8 cellular contexts compared by ENCODE assay signal in the genomic region with DNA sequence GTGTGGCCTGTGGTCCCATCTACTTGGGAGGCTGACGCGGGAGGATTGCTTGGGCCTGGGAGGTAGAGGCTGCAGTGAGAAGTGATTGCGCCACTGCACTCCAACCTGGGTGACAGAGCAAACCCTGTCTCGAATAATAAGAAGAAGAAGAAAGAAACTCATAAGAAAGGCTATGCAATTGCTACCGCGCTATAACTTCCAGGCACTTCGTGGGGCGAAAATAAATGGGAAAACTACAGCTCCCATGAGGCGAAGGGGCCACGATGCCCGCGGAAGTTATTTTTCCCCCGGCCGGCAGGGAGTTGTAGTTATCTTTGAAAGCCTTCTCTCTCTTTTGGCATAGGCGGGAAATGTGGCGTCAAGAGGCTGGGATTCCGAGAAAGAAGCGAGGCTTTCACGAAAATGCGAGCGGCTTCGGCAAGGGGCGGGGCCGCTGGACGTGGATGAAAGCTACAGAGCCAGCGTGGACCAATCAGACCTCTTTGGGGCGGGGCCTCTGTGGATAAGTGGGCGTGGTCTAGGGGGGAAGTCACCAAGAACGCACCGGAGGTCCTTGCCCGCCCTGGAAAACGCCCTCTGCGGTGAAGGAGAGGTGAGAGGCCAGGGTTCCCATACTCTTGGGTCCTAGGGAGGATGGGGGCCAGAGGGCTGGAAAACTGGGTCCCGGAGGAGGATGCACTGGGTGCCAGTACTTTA. TPM values are rescaled to one million over a fixed set of nuclear protein-coding genes. Genes with fewer than 3 reads are reported as not detected.
DNase-seq lines count a peak whose midpoint lies in the region; ATAC-seq and TF ChIP-seq lines count a peak whose summit lies in the region.

Gene NUCB1, plus strand, starts transcription at position 532 of the 696 bp plus-strand sequence. CDS start 485 bp downstream, outside the sequence.

- H3F3A ChIP-seq in PC-3 (ENCODE audit: low read length, unreplicated experiment), result no peaks in the 10 kb centered on the region

- no peaks in the 10 kb centered on the region for H3K36me3 ChIP-seq in PC-3 (ENCODE audit: low read depth, low read length)
- H3K36me3 ChIP-seq in mucosa of descending colon (ENCODE audit: low read depth), result no peaks in the 10 kb centered on the region

- TSS peak; percentile 77 for BruUV-seq in Calu3 (replicated peaks; lab: Mats Ljungman, UMichigan)
- BruUV-seq in PC-3 (replicated peaks; lab: Mats Ljungman, UMichigan), result TSS peak; percentile 99

- TF ChIP-seq RAD21 in Ishikawa (IDR thresholded peaks at IDR 0.05; ENCODE audit: low read depth), result 0 out of 2 replicates have a peak, but pooled peaks have one; percentile 14

- H3K9ac ChIP-seq in PC-3 (ENCODE audit: low read length), result peak within 1 kb of the TSS; percentile 85

- ATAC-seq in GM21515 (IDR thresholded peaks at IDR 0.05; ENCODE audit: unreplicated experiment) (peak; percentile 85), PC-3 (peak; percentile 97), mucosa of descending colon (peak; percentile 99)

- peak within 1 kb of the TSS; percentile 86 for H2AFZ ChIP-seq in PC-3 (ENCODE audit: low read length)

- intact Hi-C loops in Calu3 (cut with micrococcal nuclease; ENCODE audit: unreplicated experiment) (no loop called here), PC-3 (cut with micrococcal nuclease) (no loop called here), mucosa of descending colon (cut with DNase I, micrococcal nuclease) (no loop called here)

- H4K20me1 ChIP-seq in PC-3 (ENCODE audit: low read length), result no peaks in the 10 kb centered on the region

- peak within 1 kb of the TSS; percentile 93 for H3K27ac Mint-ChIP-seq in Calu3 (ENCODE audit: unreplicated experiment)

- POLR2A ChIA-PET in PC-3 (lab: Charles Lee; ENCODE audit: unreplicated experiment), result interaction anchor here (0.6 kb wide), 1 partner anchor 27 kb away, joined by 3 read pairs; no protein-coding TSS in a partner anchor

- H3K9me3 ChIP-seq in PC-3 (ENCODE audit: low read length) (no peaks in the 10 kb centered on the region), mucosa of descending colon (no peaks in the 10 kb centered on the region)

- no peaks in the 10 kb centered on the region for H3K27me3 Mint-ChIP-seq in Calu3 (ENCODE audit: unreplicated experiment)

- no peaks in the 10 kb centered on the region for H3K9me2 ChIP-seq in PC-3 (replicated peaks; ENCODE audit: low read length)

- no peaks in the 10 kb centered on the region for H3K9me3 Mint-ChIP-seq in Calu3 (ENCODE audit: low read depth, unreplicated experiment)

- H3K79me2 ChIP-seq in PC-3 (ENCODE audit: low read length), result peaks cover 17% of the 10 kb centered on the region

- H3K4me1 ChIP-seq in PC-3 (ENCODE audit: insufficient read depth, low read length) (peaks cover 5% of the 10 kb centered on the region; the same call in 1 of the 2 replicates), mucosa of descending colon (ENCODE audit: low read depth) (peaks cover 7% of the 10 kb centered on the region)

- H3K27ac ChIP-seq in PC-3 (ENCODE audit: low read length), result peak within 1 kb of the TSS; percentile 38; the same call in 1 of the 2 replicates
- H3K27ac ChIP-seq in epithelial cell of prostate, result peak within 1 kb of the TSS; percentile 65

- peak within 1 kb of the TSS; percentile 95 for H3K4me2 ChIP-seq in PC-3 (ENCODE audit: low read length)

- H3K27me3 ChIP-seq in PC-3 (ENCODE audit: low read length), result no peaks in the 10 kb centered on the region

- DNase-seq in Calu3 (peak; percentile 99), PC-3 (peak; percentile 96), activated T-cell treated with anti-CD3 and anti-CD28 coated beads for 48 hours (ENCODE audit: low read depth) (peak; percentile 99), epithelial cell of prostate (ENCODE audit: low read depth, low spot score) (peak; percentile 78), mucosa of descending colon (peak; percentile 99)
- DNase-seq in stimulated activated CD8-positive, alpha-beta memory T cell treated with anti-CD3 and anti-CD28 coated beads, Interleukin-4, amount 100 ng/mL, for 24 hours (ENCODE audit: low read depth), result peak; percentile 99

- CTCF ChIA-PET in Calu3 (lab: Charles Lee) (interaction anchor here (0.5 to 1.4 kb wide), 8 partner anchors 12 to 313 kb away, joined by 3 to 7 read pairs (median 4); partner anchors contain the start of gene BAX), PC-3 (lab: Charles Lee) (no interaction called here)

- H3K36me3 Mint-ChIP-seq in Calu3 (ENCODE audit: insufficient read depth, unreplicated experiment), result peaks cover 47% of the 10 kb centered on the region

- TF ChIP-seq CTCF in Calu3 (IDR thresholded peaks at IDR 0.05; ENCODE audit: unreplicated experiment), result no peak
- TF ChIP-seq CTCF in PC-3 (conservative IDR thresholded peaks at IDR 0.05; ENCODE audit: low read depth, low read length), result no peak; the same call in 1 of the 2 replicates
- TF ChIP-seq CTCF in mucosa of descending colon (IDR thresholded peaks at IDR 0.05), result no peak

- H3K4me3 ChIP-seq in PC-3 (ENCODE audit: low read length) (peak within 1 kb of the TSS; percentile 91), mucosa of descending colon (peak within 1 kb of the TSS; percentile 49)

- H3K4me3 Mint-ChIP-seq in Calu3 (ENCODE audit: low read depth, unreplicated experiment), result peak within 1 kb of the TSS; percentile 99

- no peak for TF ChIP-seq EP300 in Ishikawa (IDR thresholded peaks at IDR 0.05; ENCODE audit: borderline replicate concordance)

- peaks cover 6% of the 10 kb centered on the region for H3K4me1 Mint-ChIP-seq in Calu3 (ENCODE audit: low read depth, unreplicated experiment)

TF ChIP-seq in Ishikawa, 13 proteins besides CTCF, POLR2A, EP300 and RAD21:
- TF ChIP-seq MAX (IDR thresholded peaks at IDR 0.05) (peak; percentile 93), TEAD4 (IDR thresholded peaks at IDR 0.05) (no peak), YY1 (IDR thresholded peaks at IDR 0.05; ENCODE audit: low read depth) (peak; percentile 72), EGR1 (IDR thresholded peaks at IDR 0.05) (no peak), TAF1 (IDR thresholded peaks at IDR 0.05; ENCODE audit: low read depth) (peak; percentile 54), CREB1 (IDR thresholded peaks at IDR 0.05; ENCODE audit: low read depth) (peak; percentile 44), CEBPB (IDR thresholded peaks at IDR 0.05) (no peak), FOXM1 (IDR thresholded peaks at IDR 0.05; ENCODE audit: borderline replicate concordance, low read depth) (no peak; the same call in 1 of the 2 replicates), TCF12 (IDR thresholded peaks at IDR 0.05; ENCODE audit: low read depth) (peak; percentile 42; the same call in 1 of the 2 replicates), NFIC (IDR thresholded peaks at IDR 0.05) (no peak; the same call in 1 of the 2 replicates), ZBTB7A (IDR thresholded peaks at IDR 0.05; ENCODE audit: low read depth) (no peak)
- TF ChIP-seq, protein P1, sequence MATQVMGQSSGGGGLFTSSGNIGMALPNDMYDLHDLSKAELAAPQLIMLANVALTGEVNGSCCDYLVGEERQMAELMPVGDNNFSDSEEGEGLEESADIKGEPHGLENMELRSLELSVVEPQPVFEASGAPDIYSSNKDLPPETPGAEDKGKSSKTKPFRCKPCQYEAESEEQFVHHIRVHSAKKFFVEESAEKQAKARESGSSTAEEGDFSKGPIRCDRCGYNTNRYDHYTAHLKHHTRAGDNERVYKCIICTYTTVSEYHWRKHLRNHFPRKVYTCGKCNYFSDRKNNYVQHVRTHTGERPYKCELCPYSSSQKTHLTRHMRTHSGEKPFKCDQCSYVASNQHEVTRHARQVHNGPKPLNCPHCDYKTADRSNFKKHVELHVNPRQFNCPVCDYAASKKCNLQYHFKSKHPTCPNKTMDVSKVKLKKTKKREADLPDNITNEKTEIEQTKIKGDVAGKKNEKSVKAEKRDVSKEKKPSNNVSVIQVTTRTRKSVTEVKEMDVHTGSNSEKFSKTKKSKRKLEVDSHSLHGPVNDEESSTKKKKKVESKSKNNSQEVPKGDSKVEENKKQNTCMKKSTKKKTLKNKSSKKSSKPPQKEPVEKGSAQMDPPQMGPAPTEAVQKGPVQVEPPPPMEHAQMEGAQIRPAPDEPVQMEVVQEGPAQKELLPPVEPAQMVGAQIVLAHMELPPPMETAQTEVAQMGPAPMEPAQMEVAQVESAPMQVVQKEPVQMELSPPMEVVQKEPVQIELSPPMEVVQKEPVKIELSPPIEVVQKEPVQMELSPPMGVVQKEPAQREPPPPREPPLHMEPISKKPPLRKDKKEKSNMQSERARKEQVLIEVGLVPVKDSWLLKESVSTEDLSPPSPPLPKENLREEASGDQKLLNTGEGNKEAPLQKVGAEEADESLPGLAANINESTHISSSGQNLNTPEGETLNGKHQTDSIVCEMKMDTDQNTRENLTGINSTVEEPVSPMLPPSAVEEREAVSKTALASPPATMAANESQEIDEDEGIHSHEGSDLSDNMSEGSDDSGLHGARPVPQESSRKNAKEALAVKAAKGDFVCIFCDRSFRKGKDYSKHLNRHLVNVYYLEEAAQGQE (IDR thresholded peaks at IDR 0.05; ENCODE audit: low read depth), result no peak
- TF ChIP-seq, protein P2, sequence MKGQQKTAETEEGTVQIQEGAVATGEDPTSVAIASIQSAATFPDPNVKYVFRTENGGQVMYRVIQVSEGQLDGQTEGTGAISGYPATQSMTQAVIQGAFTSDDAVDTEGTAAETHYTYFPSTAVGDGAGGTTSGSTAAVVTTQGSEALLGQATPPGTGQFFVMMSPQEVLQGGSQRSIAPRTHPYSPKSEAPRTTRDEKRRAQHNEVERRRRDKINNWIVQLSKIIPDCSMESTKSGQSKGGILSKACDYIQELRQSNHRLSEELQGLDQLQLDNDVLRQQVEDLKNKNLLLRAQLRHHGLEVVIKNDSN (IDR thresholded peaks at IDR 0.05), result 0 out of 2 replicates have a peak, but pooled peaks have one; percentile 30

RNA-seq across cellular contexts. Expression of gene NUCB1, which starts in this region (rescaled TPM):
- total RNA-seq in Calu3 (2022) (162 and 173 TPM in 2 replicates), PC-3 (2014; rRNA removed) (137 and 138 TPM in 2 replicates), mucosa of descending colon (100 to 1,000 TPM; 171 to 219 (median 205) TPM)

Comparison
In these comparisons a context has a peak if more than half of its experiments do, and no peak if none do; other contexts are left out.
1. Peak in every context shown above with its lines: DNase-seq, ATAC-seq, H3K4me3 ChIP-seq and H3K27ac ChIP-seq.